8 cellular contexts compared by ENCODE assay signal in the genomic region with DNA sequence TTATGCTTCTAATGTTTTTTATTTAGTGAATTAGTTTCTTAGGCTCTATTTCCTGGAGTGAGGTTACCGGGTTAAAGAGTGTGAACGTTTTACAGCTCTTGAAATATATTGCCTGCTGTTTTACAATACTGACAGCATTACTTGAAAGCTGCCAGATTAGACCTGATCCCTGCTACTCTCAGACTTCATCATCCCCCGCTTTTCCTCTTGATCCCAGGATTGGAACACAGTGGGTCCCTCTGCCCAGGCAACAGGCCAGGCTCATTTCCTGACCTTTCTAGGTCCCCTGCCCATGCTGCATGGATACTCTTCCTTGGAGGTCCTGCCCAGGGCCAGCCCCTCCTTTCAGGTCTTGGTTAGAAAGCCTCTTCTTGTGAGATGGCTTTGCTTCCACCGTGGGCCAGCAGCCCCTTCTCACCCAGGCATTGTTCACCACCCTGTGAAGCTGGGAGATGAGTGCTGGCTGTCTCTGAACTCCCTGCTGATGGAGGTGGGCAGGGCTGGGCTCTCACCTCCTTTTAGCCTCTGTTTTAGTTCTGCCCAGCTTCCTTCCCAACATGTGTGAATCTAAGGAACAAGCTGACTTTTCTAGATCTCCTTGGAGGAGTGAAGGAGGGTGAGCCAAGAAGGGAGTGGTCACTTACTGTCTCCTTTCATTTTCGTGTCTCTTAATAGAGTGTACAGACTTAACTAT. TPM values are rescaled to one million over a fixed set of nuclear protein-coding genes. Genes with fewer than 3 reads are reported as not detected.
DNase-seq lines count a peak whose midpoint lies in the region; FAIRE-seq and TF ChIP-seq lines count a peak whose summit lies in the region.
"Had no signal": no experiment of that assay in that cellular context is flagged by ENCODE, and none has a peak within 500 bp of the region (broad histone marks: within the 10 kb centered on the region; RNA-seq: fewer than 3 reads in every experiment).

No MANE protein-coding gene starts in this region.

- H3K9me3 ChIP-seq in kidney (ENCODE audit: control insufficient read depth in 1 of 2, low read length in 2 of 2), result no peaks in the 10 kb centered on the region
- H3K9me3 ChIP-seq in stomach, result no peaks in the 10 kb centered on the region

- DNase-seq in LoVo (ENCODE audit: low spot score) (peak; percentile 57), astrocyte of the spinal cord (ENCODE audit: low read depth, low spot score) (peak; percentile 54), kidney (no peak), stomach (no peak), GM13977 (ENCODE audit: low spot score) (no peak), activated T-cell treated with anti-CD3 and anti-CD28 coated beads for 4 hours (no peak), NCI-H446 (lab: John Stamatoyannopoulos, UW) (no peak)
- DNase-seq: SHP77 treated with DMSO at 0.1 percent for 48 hours had no signal

- no peak for TF ChIP-seq POLR2A in stomach (IDR thresholded peaks at IDR 0.05)

- H3K36me3 ChIP-seq in kidney (ENCODE audit: control insufficient read depth in 1 of 2, insufficient read depth in 2 of 2, low read length in 2 of 2) (peaks cover 0 to 2% of the 10 kb centered on the region in 2 donors), stomach (peaks cover 0 to 12% (median 9%) of the 10 kb centered on the region in 4 donors)

- H3K4me3 ChIP-seq in astrocyte of the spinal cord (ENCODE audit: low read depth, low read length) (no peak overlapping the region), kidney (ENCODE audit: low read length in 2 of 2) (peak overlapping the region in 1 of 2 donors; percentile 22), stomach (peak overlapping the region in 2 of 4 donors; percentile 3 to 13)

- in situ Hi-C loops in astrocyte of the spinal cord (cut with HindIII; ENCODE audit: low sequenced_read_pairs), result no loop called here
- in situ Hi-C loops in GM13977 (cut with MboI; ENCODE audit: low pct_unique_long_range_greater_than_20kb, low sequenced_read_pairs, unreplicated experiment), result no loop called here

- H3K27me3 ChIP-seq in stomach, result no peaks in the 10 kb centered on the region

- H3K4me1 ChIP-seq in kidney (ENCODE audit: control insufficient read depth in 1 of 2, insufficient read depth in 1 of 2, low read depth in 1 of 2, low read length in 2 of 2), result peaks cover 24 to 34% of the 10 kb centered on the region in 2 donors
- peaks cover 65 to 99% (median 90%) of the 10 kb centered on the region in 4 donors for H3K4me1 ChIP-seq in stomach

- no peak for TF ChIP-seq EP300 in stomach (IDR thresholded peaks at IDR 0.05)

- intact Hi-C loops in kidney (cut with DNase I), result no loop called here
- intact Hi-C loops in stomach (cut with DNase I; ENCODE audit: low total_unique reads), result no loop called here

- no peak for FAIRE-seq in kidney (lab: Jason Lieb, UNC)

- H3K9ac ChIP-seq in kidney (ENCODE audit: low read length in 2 of 2), result peak overlapping the region in 1 of 2 donors; percentile 42

- WGBS in stomach, 5 donors, result 13 to 25% (median 18%) methylated on average over 5 of the region's 5 CpGs

- TF ChIP-seq CTCF in astrocyte of the spinal cord (IDR thresholded peaks at IDR 0.05; ENCODE audit: low read depth, low read length) (no peak), kidney (IDR thresholded peaks at IDR 0.05; ENCODE audit: borderline replicate concordance, extremely low read depth, insufficient read depth) (no peak), stomach (IDR thresholded peaks at IDR 0.05) (no peak), GM13977 (IDR thresholded peaks at IDR 0.05; ENCODE audit: extremely low read depth, insufficient read depth, missing control alignments) (no peak)

- peak overlapping the region; percentile 74 for H3K27ac ChIP-seq in kidney (ENCODE audit: low read depth in 2 of 2, low read length in 2 of 2)
- peak overlapping the region; percentile 55 to 89 (median 76) for H3K27ac ChIP-seq in stomach

RNA-seq across cellular contexts. Expression of a gene that starts 15.5 kb away (rescaled TPM):
- total RNA-seq in kidney (53.2 TPM), stomach (100 to 1,000 TPM in 1 of 5 donors, 10 to 100 TPM in 4; 12.9 to 232 (median 40.3) TPM)
- polyA plus RNA-seq in kidney (ENCODE audit: insufficient read depth, low read depth, low replicate concordance) (38.7 TPM), stomach (10 to 100 TPM; 26.2 to 63.1 (median 38.4) TPM)

RNA-seq across cellular contexts. Expression of a gene that starts 17.4 kb away (rescaled TPM):
- total RNA-seq in kidney (127 TPM), stomach (100 to 1,000 TPM in 3 of 5 donors, 10 to 100 TPM in 2; 88.7 to 192 (median 103) TPM)
- polyA plus RNA-seq in kidney (ENCODE audit: insufficient read depth, low read depth, low replicate concordance) (43.7 TPM), stomach (10 to 100 TPM; 35.8 to 59.4 (median 42.2) TPM)

Comparison
In these comparisons a context has a peak if more than half of its experiments do, and no peak if none do; other contexts are left out.
1. DNase-seq: peak in LoVo (single experiment) and astrocyte of the spinal cord (single experiment); none in kidney (single experiment), stomach (single experiment), GM13977 (single experiment), activated T-cell treated with anti-CD3 and anti-CD28 coated beads for 4 hours (single experiment) and NCI-H446 (0 of 2).